14 cellular contexts compared by ENCODE assay signal in genomic region chr3:148786159-148786558, GRCh38. TPM values are rescaled to one million over a fixed set of nuclear protein-coding genes. Genes with fewer than 3 reads are reported as not detected.
"Had no signal": no experiment of that assay in that cellular context is flagged by ENCODE, and none has a peak within 500 bp of the region (broad histone marks: within the 10 kb centered on the region; RNA-seq: fewer than 3 reads in every experiment).

No MANE protein-coding gene starts in this region.

RNA-seq across cellular contexts. Expression of gene CPB1, which starts 41.5 kb away (rescaled TPM):
- total RNA-seq: activated naive CD4-positive, alpha-beta T cell treated with anti-CD3 and anti-CD28 coated beads for 36 hours; activated naive CD4-positive, alpha-beta T cell treated with anti-CD3 and anti-CD28 coated beads, Interleukin-2, amount 50 U/mL, for 72 hours; activated naive CD8-positive, alpha-beta T cell treated with anti-CD3 and anti-CD28 coated beads for 36 hours; activated naive CD8-positive, alpha-beta T cell treated with anti-CD3 and anti-CD28 coated beads, Interleukin-2, amount 10 ng/mL, durations not matched to agents 7 days and 5 days; activated T-cell treated with anti-CD3 and anti-CD28 coated beads, Interleukin-2, amount 50 U/mL, for 72 hours; activated T-helper 1 cell treated with anti-CD3 and anti-CD28 coated beads, Interleukin-12 subunit alpha, Interleukin-12 subunit beta, Interleukin-2, Interleukin-4 antibody, amounts not matched to agents 30 ng/mL and 10 ng/mL and 1 ng/mL, durations not matched to agents 14 hours and 24 hours and 36 hours; activated T-helper 17 cell treated with anti-CD3 and anti-CD28 coated beads, Interleukin-2, amount 50 U/mL, for 72 hours; activated T-helper 2 cell treated with anti-CD3 and anti-CD28 coated beads, Interferon-gamma antibody, Interleukin-2, Interleukin-4, amounts not matched to agents 10 μg/mL and 5 μg/mL and 100 μg/mL, durations not matched to agents 14 hours and 24 hours and 36 hours; astrocyte; bronchial epithelial cell; cardiac muscle cell; cardiac septum; cerebellum; chondrocyte had no signal
